11 cellular contexts compared by ENCODE assay signal in the genomic region with DNA sequence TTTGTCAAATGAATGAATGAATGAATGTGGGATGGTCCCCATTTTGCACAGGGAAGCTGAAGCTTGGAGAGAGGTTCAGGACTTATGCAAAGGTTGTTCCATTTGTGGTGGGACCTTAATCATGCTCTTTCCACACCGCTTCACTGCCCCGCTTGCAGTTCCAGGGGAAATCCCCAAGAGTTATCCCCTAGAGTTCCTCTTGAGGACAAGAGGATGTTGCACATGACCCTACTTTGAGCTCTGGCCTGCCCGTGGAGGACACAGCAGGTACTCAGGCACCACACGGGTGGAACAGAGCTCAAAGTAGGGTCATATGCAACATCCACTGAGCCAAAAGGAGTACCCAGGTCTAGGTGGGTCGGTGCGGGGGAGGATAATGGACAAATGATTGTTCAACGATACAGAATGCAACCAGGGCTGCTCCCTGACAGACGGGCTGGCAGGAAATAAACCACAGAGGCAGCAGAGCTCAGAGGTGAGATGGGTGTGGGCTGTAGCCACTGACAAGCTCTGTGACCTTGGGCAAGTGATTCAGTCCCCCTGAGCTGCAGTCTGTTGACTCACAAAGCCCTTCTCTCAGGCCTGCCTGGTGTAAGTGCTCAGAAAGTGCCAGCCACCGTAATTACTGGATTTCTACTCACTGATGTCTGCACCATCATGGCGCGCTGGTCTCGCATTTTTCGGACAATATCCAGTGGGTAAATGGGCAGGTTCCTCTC.
A peak's percentile ranks its signal among the peaks of the same experiment; 100 is the strongest.
DNase-seq lines count a peak whose midpoint lies in the region; ATAC-seq and TF ChIP-seq lines count a peak whose summit lies in the region.
"Had no signal": no experiment of that assay in that cellular context is flagged by ENCODE, and none has a peak within 500 bp of the region (broad histone marks: within the 10 kb centered on the region; RNA-seq: fewer than 3 reads in every experiment).

No MANE protein-coding gene starts in this region.

- ATAC-seq in GM18511 (IDR thresholded peaks at IDR 0.05; ENCODE audit: unreplicated experiment) (peak; percentile 83), GM21619 (IDR thresholded peaks at IDR 0.05; ENCODE audit: unreplicated experiment) (peak; percentile 66), HG03565 (IDR thresholded peaks at IDR 0.05; ENCODE audit: unreplicated experiment) (peak; percentile 50)
- no peak for ATAC-seq in natural killer cell treated with Interleukin-12 subunit alpha and Interleukin-12 subunit beta and Interleukin-15 and Interleukin-18, amount 100 ng/mL, for 72 hours
- ATAC-seq: left lung had no signal

- H3K4me1 Mint-ChIP-seq in immature natural killer cell (no peaks in the 10 kb centered on the region), chondrocyte (ENCODE audit: low read depth) (no peaks in the 10 kb centered on the region)
- no peaks in the 10 kb centered on the region for H3K4me1 Mint-ChIP-seq in natural killer cell treated with Interleukin-12 subunit alpha and Interleukin-12 subunit beta and Interleukin-15 and Interleukin-18, amount 100 ng/mL, for 72 hours (ENCODE audit: low read depth in 2 of 2)

- H3K27me3 Mint-ChIP-seq in immature natural killer cell (ENCODE audit: low read depth in 3 of 3) = peaks cover 0 to 16% (median 0%) of the 10 kb centered on the region in 3 donors
- no peaks in the 10 kb centered on the region for H3K27me3 Mint-ChIP-seq in chondrocyte (ENCODE audit: low read depth)
- peaks cover 11 to 15% of the 10 kb centered on the region in 2 donors for H3K27me3 Mint-ChIP-seq in natural killer cell treated with Interleukin-12 subunit alpha and Interleukin-12 subunit beta and Interleukin-15 and Interleukin-18, amount 100 ng/mL, for 72 hours

- H3K4me3 Mint-ChIP-seq in immature natural killer cell (no peak overlapping the region), chondrocyte (ENCODE audit: unreplicated experiment) (no peak overlapping the region)
- H3K4me3 Mint-ChIP-seq in natural killer cell treated with Interleukin-12 subunit alpha and Interleukin-12 subunit beta and Interleukin-15 and Interleukin-18, amount 100 ng/mL, for 72 hours = no peak overlapping the region

- H3K36me3 Mint-ChIP-seq in immature natural killer cell (no peaks in the 10 kb centered on the region), chondrocyte (ENCODE audit: low read depth) (peaks cover 54% of the 10 kb centered on the region)
- H3K36me3 Mint-ChIP-seq in natural killer cell treated with Interleukin-12 subunit alpha and Interleukin-12 subunit beta and Interleukin-15 and Interleukin-18, amount 100 ng/mL, for 72 hours = no peaks in the 10 kb centered on the region

- DNase-seq in left kidney (ENCODE audit: low read depth, low spot score) (peak; percentile 3), immature natural killer cell (no peak), NCI-H128 (lab: John Stamatoyannopoulos, UW; ENCODE audit: unreplicated experiment) (no peak), chondrocyte (ENCODE audit: low spot score) (no peak)
- no peak for DNase-seq in natural killer cell treated with Interleukin-12 subunit alpha and Interleukin-12 subunit beta and Interleukin-15 and Interleukin-18, amount 100 ng/mL, for 72 hours (ENCODE audit: low spot score)
- DNase-seq: left lung; stimulated activated CD4-positive, alpha-beta T cell treated with anti-CD3 and anti-CD28 coated beads, Interleukin-12 subunit alpha, Interleukin-12 subunit beta, amount 100 ng/mL, for 4 hours; upper lobe of left lung had no signal

- TF ChIP-seq CTCF in chondrocyte (IDR thresholded peaks at IDR 0.05) = no peak

- H3K27ac Mint-ChIP-seq in immature natural killer cell (no peak overlapping the region), chondrocyte (ENCODE audit: unreplicated experiment) (no peak overlapping the region)
- H3K27ac Mint-ChIP-seq in natural killer cell treated with Interleukin-12 subunit alpha and Interleukin-12 subunit beta and Interleukin-15 and Interleukin-18, amount 100 ng/mL, for 72 hours = no peak overlapping the region

- H3K9me3 Mint-ChIP-seq in immature natural killer cell = no peaks in the 10 kb centered on the region
- H3K9me3 Mint-ChIP-seq in chondrocyte (ENCODE audit: low read depth) = no peaks in the 10 kb centered on the region
- no peaks in the 10 kb centered on the region for H3K9me3 Mint-ChIP-seq in natural killer cell treated with Interleukin-12 subunit alpha and Interleukin-12 subunit beta and Interleukin-15 and Interleukin-18, amount 100 ng/mL, for 72 hours

Comparison
In these comparisons a context has a peak if more than half of its experiments do, and no peak if none do; other contexts are left out.
1. ATAC-seq: peak in GM18511 (single experiment), GM21619 (single experiment) and HG03565 (single experiment); none in natural killer cell treated with Interleukin-12 subunit alpha and Interleukin-12 subunit beta and Interleukin-15 and Interleukin-18, amount 100 ng/mL, for 72 hours (0 of 2).